In the genomic region with DNA sequence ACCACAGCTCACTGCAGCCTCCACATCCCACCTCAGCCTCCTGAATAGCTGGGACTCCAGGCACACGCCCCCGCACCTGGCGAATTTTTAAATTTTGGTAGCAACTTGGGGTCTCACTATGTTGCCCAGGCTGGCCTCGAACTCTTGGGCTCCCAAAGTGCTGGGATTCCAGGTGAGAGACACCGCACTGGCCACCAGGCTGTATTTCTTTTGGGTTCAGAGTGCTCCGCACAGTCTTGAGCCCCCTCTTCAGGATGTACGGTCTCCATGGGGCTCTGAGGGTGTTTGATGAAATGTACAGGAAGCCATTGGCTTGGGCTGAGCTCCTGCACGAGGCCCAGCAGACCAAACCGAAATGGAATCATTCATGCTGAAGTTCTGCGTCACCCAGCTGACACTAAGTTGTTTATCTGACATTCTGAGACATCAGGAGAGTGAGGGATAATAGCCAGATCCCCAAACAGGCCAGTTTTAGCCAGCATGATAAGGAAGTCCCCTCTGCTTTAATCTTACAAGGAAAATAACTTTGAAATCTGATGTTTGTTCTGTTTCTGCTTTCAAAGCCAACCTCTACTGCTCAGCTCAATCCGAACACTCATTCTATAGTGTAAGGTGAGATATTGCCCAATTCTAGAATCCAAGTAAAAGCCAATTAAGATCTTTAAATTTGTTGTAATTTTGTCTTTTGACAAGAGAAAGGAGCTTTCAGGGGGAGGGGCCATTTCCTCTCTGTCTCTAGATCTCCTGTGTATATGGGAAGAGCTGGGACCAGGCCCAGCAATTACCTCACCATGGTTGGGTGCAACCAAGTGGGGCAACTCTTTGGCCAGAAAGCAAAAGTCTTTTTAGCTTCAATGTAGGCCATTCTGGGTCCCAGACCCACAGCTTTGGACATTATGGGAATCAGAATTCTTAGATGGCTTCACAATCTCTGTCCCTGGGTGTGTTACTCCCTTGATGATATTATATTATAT, we compare ENCODE assay signal across 23 cellular contexts. TPM values are rescaled to one million over a fixed set of nuclear protein-coding genes. Genes with fewer than 3 reads are reported as not detected.
"Had no signal": no experiment of that assay in that cellular context is flagged by ENCODE, and none has a peak within 500 bp of the region (broad histone marks: within the 10 kb centered on the region; RNA-seq: fewer than 3 reads in every experiment).

No MANE protein-coding gene starts in this region.

- H3K27ac Mint-ChIP-seq: activated CD4-positive, alpha-beta T cell treated with anti-CD3 and anti-CD28 coated beads, Interleukin-2, amount 10 ng/mL, durations not matched to agents 7 days and 5 days; activated naive CD8-positive, alpha-beta T cell; T-helper 17 cell had no signal

- H3K36me3 ChIP-seq: esophagus muscularis mucosa, ovary, sigmoid colon had no signal

- H3K4me3 Mint-ChIP-seq: activated CD4-positive, alpha-beta T cell treated with anti-CD3 and anti-CD28 coated beads, Interleukin-2, amount 10 ng/mL, durations not matched to agents 7 days and 5 days; activated naive CD8-positive, alpha-beta T cell; activated T-cell treated with anti-CD3 and anti-CD28 coated beads, Interleukin-2, amount 50 U/mL, for 72 hours; brain; neural crest cell; T-helper 17 cell had no signal

- H3K36me3 Mint-ChIP-seq: activated naive CD8-positive, alpha-beta T cell; brain had no signal

- H3K9me3 ChIP-seq: ovary, sigmoid colon had no signal

- H3K4me1 Mint-ChIP-seq: activated CD4-positive, alpha-beta T cell treated with anti-CD3 and anti-CD28 coated beads, Interleukin-2, amount 10 ng/mL, durations not matched to agents 7 days and 5 days; neural crest cell had no signal

- H3K27me3 Mint-ChIP-seq: activated naive CD8-positive, alpha-beta T cell had no signal

- ATAC-seq: activated T-cell treated with anti-CD3 and anti-CD28 coated beads, Interleukin-2, amount 50 U/mL, for 72 hours; T-helper 17 cell had no signal

- FAIRE-seq: TTC549 had no signal

- H3K4me3 ChIP-seq: esophagus muscularis mucosa, ovary, sigmoid colon had no signal

- H3K27me3 ChIP-seq: esophagus muscularis mucosa, ovary, sigmoid colon had no signal

- H3K27ac ChIP-seq: esophagus muscularis mucosa, ovary, sigmoid colon had no signal

- DNase-seq: activated CD4-positive, alpha-beta T cell treated with anti-CD3 and anti-CD28 coated beads, Interleukin-2, amount 10 ng/mL, durations not matched to agents 7 days and 5 days; activated CD4-positive, CD25-positive, alpha-beta regulatory T cell; activated CD8-positive, alpha-beta memory T cell treated with anti-CD3 and anti-CD28 coated beads, Interleukin-2, amount 50 U/mL, for 48 hours; activated gamma-delta T cell treated with Interleukin-2 at 50 U/mL for 16 hours; activated T-cell treated with anti-CD3 and anti-CD28 coated beads, Interleukin-2, amount 50 U/mL, for 72 hours; amygdala; cortex of kidney; effector CD4-positive, alpha-beta T cell; hypothalamus; ovary; sigmoid colon; stimulated activated CD4-positive, alpha-beta T cell treated with anti-CD3 and anti-CD28 coated beads, Interleukin-2, amount 100 ng/mL, for 24 hours; T-helper 17 cell had no signal

- H3K4me1 ChIP-seq: sigmoid colon had no signal

- H3K9me3 Mint-ChIP-seq: activated CD4-positive, alpha-beta T cell treated with anti-CD3 and anti-CD28 coated beads, Interleukin-2, amount 10 ng/mL, durations not matched to agents 7 days and 5 days; activated T-cell treated with anti-CD3 and anti-CD28 coated beads, Interleukin-2, amount 50 U/mL, for 72 hours; brain; neural crest cell had no signal

RNA-seq across cellular contexts. Expression of a gene that starts 23.7 kb away (rescaled TPM):
- total RNA-seq: activated CD4-positive, alpha-beta T cell treated with anti-CD3 and anti-CD28 coated beads, Interleukin-2, amount 10 ng/mL, durations not matched to agents 7 days and 5 days; activated T-cell treated with anti-CD3 and anti-CD28 coated beads, Interleukin-2, amount 50 U/mL, for 72 hours; glomerular endothelial cell; kidney epithelial cell; mesenteric fat pad; T-helper 17 cell; urinary bladder had no signal

RNA-seq across cellular contexts. Expression of a gene that starts 29.3 kb away (rescaled TPM):
- total RNA-seq: activated CD4-positive, alpha-beta T cell treated with anti-CD3 and anti-CD28 coated beads, Interleukin-2, amount 10 ng/mL, durations not matched to agents 7 days and 5 days; activated T-cell treated with anti-CD3 and anti-CD28 coated beads, Interleukin-2, amount 50 U/mL, for 72 hours; glomerular endothelial cell; kidney epithelial cell; liver; mesenteric fat pad; ovary; sigmoid colon; T-helper 17 cell; urinary bladder had no signal
- polyA plus RNA-seq: liver, ovary, urinary bladder had no signal

RNA-seq across cellular contexts. Expression of a gene that starts 40.9 kb away (rescaled TPM):
- total RNA-seq: activated CD4-positive, alpha-beta T cell treated with anti-CD3 and anti-CD28 coated beads, Interleukin-2, amount 10 ng/mL, durations not matched to agents 7 days and 5 days had no signal
